Comparison of ENCODE assay signal across 12 cellular contexts in the genomic region with DNA sequence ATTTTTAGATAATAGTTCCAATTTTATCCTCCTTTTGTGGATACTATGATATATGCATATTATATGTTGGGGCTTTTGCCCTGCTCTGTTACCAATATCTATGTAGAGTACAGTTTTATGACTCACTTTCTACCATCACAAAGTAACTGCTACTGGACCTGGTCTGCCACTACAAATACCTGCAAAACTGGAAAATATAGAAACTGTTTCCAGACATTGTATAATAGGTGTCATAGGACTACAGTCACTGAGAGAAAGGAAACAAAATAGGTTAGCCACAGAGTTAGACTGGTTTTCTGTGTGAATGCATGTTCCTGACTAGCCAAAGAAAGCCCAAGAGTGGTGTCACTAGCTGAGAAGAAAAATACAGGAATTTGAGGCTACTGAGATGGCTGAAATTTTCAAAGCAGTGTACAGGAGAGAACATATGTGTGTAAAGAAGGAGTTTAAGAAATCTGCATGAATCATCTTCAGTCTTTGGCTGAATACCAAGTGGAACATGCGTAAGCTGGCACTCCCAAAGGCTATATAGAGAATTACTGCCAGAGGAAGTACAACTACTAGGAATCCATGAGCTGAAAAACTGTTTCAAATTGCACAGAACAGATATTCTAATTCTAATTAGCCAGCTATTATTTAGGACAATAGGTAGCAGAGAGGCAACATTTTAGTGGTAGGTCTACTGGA. TPM values are rescaled to one million over a fixed set of nuclear protein-coding genes. Genes with fewer than 3 reads are reported as not detected.
DNase-seq lines count a peak whose midpoint lies in the region; ATAC-seq lines count a peak whose summit lies in the region.
"Had no signal": no experiment of that assay in that cellular context is flagged by ENCODE, and none has a peak within 500 bp of the region (broad histone marks: within the 10 kb centered on the region; RNA-seq: fewer than 3 reads in every experiment).

No MANE protein-coding gene starts in this region.

- peak; percentile 0 for DNase-seq in COLO829 (ENCODE audit: low spot score)
- peak; percentile 42 to 81 for DNase-seq in NCI-H446 (lab: John Stamatoyannopoulos, UW)
- peak; percentile 56 for DNase-seq in dermis blood vessel endothelial cell
- peak; percentile 1 for DNase-seq in occipital lobe (lab: John Stamatoyannopoulos, UW)
- no peak for DNase-seq in amniotic stem cell (lab: John Stamatoyannopoulos, UW)
- DNase-seq in C1 segment of cervical spinal cord (lab: John Stamatoyannopoulos, UW), result no peak
- DNase-seq: activated naive CD4-positive, alpha-beta T cell treated with anti-CD3 and anti-CD28 coated beads for 36 hours; DMS53; NCI-H748 treated with DMSO at 0.1 percent for 48 hours; WERI-Rb-1 had no signal

- ATAC-seq in HG03280 (IDR thresholded peaks at IDR 0.05; ENCODE audit: unreplicated experiment), result no peak
- no peak for ATAC-seq in HG03457 (IDR thresholded peaks at IDR 0.05; ENCODE audit: unreplicated experiment)

RNA-seq across cellular contexts. Expression of a gene that starts 29.0 kb away (rescaled TPM):
- total RNA-seq in dermis blood vessel endothelial cell (27.3 and 43.6 TPM in 2 replicates), occipital lobe (24.5 TPM)

Comparison
In these comparisons a context has a peak if more than half of its experiments do, and no peak if none do; other contexts are left out.
1. DNase-seq: peak in COLO829 (single experiment), NCI-H446 (2 of 2), dermis blood vessel endothelial cell (single experiment) and occipital lobe (single experiment); none in amniotic stem cell (single experiment) and C1 segment of cervical spinal cord (0 of 14).